Comparison of ENCODE assay signal across 19 cellular contexts in the genomic region with DNA sequence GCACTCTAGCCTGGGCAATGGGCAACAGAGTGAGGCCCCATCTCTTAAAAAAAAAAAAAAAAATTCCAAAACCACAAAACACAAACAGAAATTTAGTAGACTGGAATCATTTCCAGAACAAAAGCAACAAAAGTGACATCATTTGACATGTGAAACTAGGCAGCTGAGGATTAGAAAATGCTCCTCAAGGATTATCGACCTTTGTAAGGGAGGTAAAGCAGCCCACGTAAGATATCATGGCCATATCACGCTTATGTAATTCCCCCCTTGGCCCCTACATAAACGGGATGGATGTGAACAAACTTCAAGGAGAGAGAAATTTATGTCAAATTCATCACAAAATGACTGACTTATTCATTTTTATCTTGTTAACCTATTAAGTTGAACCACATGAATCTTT.
"Had no signal": no experiment of that assay in that cellular context is flagged by ENCODE, and none has a peak within 500 bp of the region (broad histone marks: within the 10 kb centered on the region; RNA-seq: fewer than 3 reads in every experiment).

No MANE protein-coding gene starts in this region.

- ATAC-seq: heart right ventricle; left lobe of liver; lower lobe of right lung; psoas muscle; right lobe of liver; stimulated activated memory B cell treated with anti-CD40 and anti-IgM and Interleukin-4, amounts not matched to agents 10 μg/mL and 1 μg/mL and 100 μg/mL, for 72 hours had no signal

- H3K4me3 ChIP-seq: heart right ventricle, lower lobe of right lung, psoas muscle, right lobe of liver, spleen, testis, transverse colon had no signal

- H3K9me3 ChIP-seq: heart right ventricle, lower lobe of right lung, psoas muscle, right lobe of liver, testis, transverse colon had no signal

- H3K27ac ChIP-seq: lower lobe of right lung, psoas muscle, right lobe of liver, spleen, testis, transverse colon had no signal

- DNase-seq: cerebellar nuclear complex; erythroblast; heart right ventricle; islet precursor cell; lower lobe of right lung; midbrain; naive B cell; occipital lobe; psoas muscle; retina; spleen; stimulated activated CD4-positive, alpha-beta T cell treated with anti-CD3 and anti-CD28 coated beads, Interleukin-15, amount 100 ng/mL, for 24 hours; stimulated activated CD4-positive, alpha-beta T cell treated with anti-CD3 and anti-CD28 coated beads, Interleukin-1b, Interleukin-23, amount 100 ng/mL, for 48 hours; stimulated activated CD4-positive, alpha-beta T cell treated with anti-CD3 and anti-CD28 coated beads, Interleukin-4, amount 100 ng/mL, for 24 hours; testis; transverse colon had no signal

- H3K27me3 ChIP-seq: heart right ventricle, right lobe of liver, spleen, testis, transverse colon had no signal

- H3K4me1 ChIP-seq: lower lobe of right lung, psoas muscle, right lobe of liver, spleen, testis, transverse colon had no signal
